8 cellular contexts compared by ENCODE assay signal in genomic region chr1:36675931-36676562, GRCh38.
"Had no signal": no experiment of that assay in that cellular context is flagged by ENCODE, and none has a peak within 500 bp of the region (broad histone marks: within the 10 kb centered on the region; RNA-seq: fewer than 3 reads in every experiment).

No MANE protein-coding gene starts in this region.

- H3K4me1 ChIP-seq: HAP-1 had no signal

- DNase-seq: GM23248, GOT3, H7, HFFc6 had no signal

- H3K9me3 ChIP-seq: HAP-1 had no signal

- FAIRE-seq: HTR-8/SVneo had no signal

- H3K4me3 Mint-ChIP-seq: HFFc6, IgD-negative memory B cell had no signal

- H2AFZ ChIP-seq: GM23248 had no signal

- H3K27ac ChIP-seq: GM23248 had no signal

- ATAC-seq: HCT116 had no signal

- H3K36me3 ChIP-seq: HAP-1 had no signal

- H3K36me3 Mint-ChIP-seq: IgD-negative memory B cell had no signal

- H3K9ac ChIP-seq: GM23248 had no signal

- H3K27ac Mint-ChIP-seq: HFFc6, IgD-negative memory B cell had no signal

- H3K4me3 ChIP-seq: GM23248, HAP-1 had no signal
